16 cellular contexts compared by ENCODE assay signal in genomic region chr18:45935591-45936335, GRCh38. TPM values are rescaled to one million over a fixed set of nuclear protein-coding genes. Genes with fewer than 3 reads are reported as not detected.
DNase-seq lines count a peak whose midpoint lies in the region; TF ChIP-seq lines count a peak whose summit lies in the region.
"Had no signal": no experiment of that assay in that cellular context is flagged by ENCODE, and none has a peak within 500 bp of the region (broad histone marks: within the 10 kb centered on the region; RNA-seq: fewer than 3 reads in every experiment).

No MANE protein-coding gene starts in this region.

- H3K4me3 ChIP-seq in fibroblast of pulmonary artery (replicated peaks; ENCODE audit: low read depth, low read length) (no peak overlapping the region), skeletal muscle cell (ENCODE audit: low read depth, low read length) (no peak overlapping the region)
- H3K4me3 ChIP-seq: left lung, sigmoid colon, stomach, uterus had no signal

- peak; percentile 74 for DNase-seq in GM03348 (ENCODE audit: low spot score)
- peak; percentile 20 for DNase-seq in RPMI7951 (ENCODE audit: low read depth)
- peak; percentile 31 for DNase-seq in fibroblast of pulmonary artery (ENCODE audit: low read depth)
- DNase-seq in skeletal muscle cell (ENCODE audit: low read depth) = peak; percentile 25
- DNase-seq in LoVo (ENCODE audit: low spot score) = no peak
- no peak for DNase-seq in hypothalamus (lab: John Stamatoyannopoulos, UW)
- no peak for DNase-seq in posterior vena cava (ENCODE audit: low spot score)
- DNase-seq: endodermal cell, GF-D8, head of caudate nucleus, left lung, NCI-H1694 treated with DMSO at 0.1 percent for 48 hours, NCI-H526, sigmoid colon, stomach, uterus had no signal

- intact Hi-C loops in posterior vena cava (cut with DNase I) = no loop called here

- no peak for TF ChIP-seq CTCF in fibroblast of pulmonary artery (IDR thresholded peaks at IDR 0.05; ENCODE audit: low read length, missing control alignments)

RNA-seq across cellular contexts. Expression of gene EPG5, which starts 31.4 kb away (rescaled TPM):
- 10.1 and 11.5 TPM in 2 replicates for total RNA-seq in RPMI7951 (2014; rRNA removed; shearing (Covaris generic))
- 10 to 100 TPM; 20.1 to 20.2 TPM for total RNA-seq in posterior vena cava

Comparison
In these comparisons a context has a peak if more than half of its experiments do, and no peak if none do; other contexts are left out.
1. DNase-seq: peak in GM03348 (single experiment), RPMI7951 (single experiment), fibroblast of pulmonary artery (single experiment) and skeletal muscle cell (single experiment); none in LoVo (single experiment), hypothalamus (0 of 51) and posterior vena cava (single experiment).